ENCODE assay signal across 15 cellular contexts in genomic region chr4:85787133-85787532, GRCh38.
DNase-seq lines count a peak whose midpoint lies in the region; ATAC-seq and TF ChIP-seq lines count a peak whose summit lies in the region.
"Had no signal": no experiment of that assay in that cellular context is flagged by ENCODE, and none has a peak within 500 bp of the region (broad histone marks: within the 10 kb centered on the region; RNA-seq: fewer than 3 reads in every experiment).

No MANE protein-coding gene starts in this region.

- peaks cover 26 to 27% of the 10 kb centered on the region in 2 donors for H3K4me1 Mint-ChIP-seq in stimulated activated naive B cell treated with anti-CD40 and anti-IgM and Interleukin-4, amounts not matched to agents 10 μg/mL and 1 μg/mL and 100 μg/mL, for 72 hours
- no peaks in the 10 kb centered on the region for H3K4me1 Mint-ChIP-seq in immature natural killer cell

- no peak overlapping the region for H3K27ac Mint-ChIP-seq in stimulated activated naive B cell treated with anti-CD40 and anti-IgM and Interleukin-4, amounts not matched to agents 10 μg/mL and 1 μg/mL and 100 μg/mL, for 72 hours
- H3K27ac Mint-ChIP-seq in immature natural killer cell: no peak overlapping the region

- DNase-seq in AG10803 (ENCODE audit: low read depth): peak; percentile 85
- peak; percentile 45 for DNase-seq in NCI-H226
- peak; percentile 73 for DNase-seq in dermis blood vessel endothelial cell
- peak; percentile 52 to 90 for DNase-seq in lung microvascular endothelial cell (ENCODE audit: low read depth in 2 of 2)
- no peak for DNase-seq in activated CD4-positive, CD25-positive, alpha-beta regulatory T cell treated with anti-CD3 and anti-CD28 coated beads, Interleukin-2, amount 50 U/mL, for 72 hours
- DNase-seq in stimulated activated naive B cell treated with anti-CD40 and anti-IgM and Interleukin-4, amounts not matched to agents 10 μg/mL and 1 μg/mL and 100 μg/mL, for 72 hours: no peak
- no peak for DNase-seq in immature natural killer cell
- DNase-seq: activated T-cell treated with anti-CD3 and anti-CD28 coated beads for 4 hours; amniotic stem cell; DMS79 treated with DMSO at 0.1 percent for 48 hours; H7; midbrain; posterior cingulate gyrus; stimulated activated CD4-positive, alpha-beta T cell treated with anti-CD3 and anti-CD28 coated beads, Interleukin-1b, Interleukin-23, amount 100 ng/mL, for 48 hours had no signal

- no peak for ATAC-seq in GM21367 (IDR thresholded peaks at IDR 0.05; ENCODE audit: unreplicated experiment)
- ATAC-seq in stimulated activated naive B cell treated with anti-CD40 and anti-IgM and Interleukin-4, amounts not matched to agents 10 μg/mL and 1 μg/mL and 100 μg/mL, for 72 hours (replicated peaks): no peak

- no peaks in the 10 kb centered on the region for H3K9me3 Mint-ChIP-seq in stimulated activated naive B cell treated with anti-CD40 and anti-IgM and Interleukin-4, amounts not matched to agents 10 μg/mL and 1 μg/mL and 100 μg/mL, for 72 hours
- H3K9me3 Mint-ChIP-seq in immature natural killer cell: peaks cover 3 to 19% (median 9%) of the 10 kb centered on the region in 6 donors

- no peak overlapping the region for H3K4me3 Mint-ChIP-seq in stimulated activated naive B cell treated with anti-CD40 and anti-IgM and Interleukin-4, amounts not matched to agents 10 μg/mL and 1 μg/mL and 100 μg/mL, for 72 hours
- no peak overlapping the region for H3K4me3 Mint-ChIP-seq in immature natural killer cell

- no peaks in the 10 kb centered on the region for H3K27me3 Mint-ChIP-seq in stimulated activated naive B cell treated with anti-CD40 and anti-IgM and Interleukin-4, amounts not matched to agents 10 μg/mL and 1 μg/mL and 100 μg/mL, for 72 hours
- peaks cover 0 to 2% (median 0%) of the 10 kb centered on the region in 3 donors for H3K27me3 Mint-ChIP-seq in immature natural killer cell (ENCODE audit: low read depth in 3 of 3)

- H3K36me3 Mint-ChIP-seq in stimulated activated naive B cell treated with anti-CD40 and anti-IgM and Interleukin-4, amounts not matched to agents 10 μg/mL and 1 μg/mL and 100 μg/mL, for 72 hours: peaks cover 2 to 4% of the 10 kb centered on the region in 2 donors
- H3K36me3 Mint-ChIP-seq in immature natural killer cell: no peaks in the 10 kb centered on the region

- H3K4me3 ChIP-seq in AG10803 (ENCODE audit: low read length): no peak overlapping the region

- TF ChIP-seq CTCF in AG10803 (conservative IDR thresholded peaks at IDR 0.05; ENCODE audit: low read length): no peak

Comparison
In these comparisons a context has a peak if more than half of its experiments do, and no peak if none do; other contexts are left out.
1. DNase-seq: peak in AG10803 (single experiment), NCI-H226 (single experiment), dermis blood vessel endothelial cell (single experiment) and lung microvascular endothelial cell (2 of 2); none in activated CD4-positive, CD25-positive, alpha-beta regulatory T cell treated with anti-CD3 and anti-CD28 coated beads, Interleukin-2, amount 50 U/mL, for 72 hours (single experiment), stimulated activated naive B cell treated with anti-CD40 and anti-IgM and Interleukin-4, amounts not matched to agents 10 μg/mL and 1 μg/mL and 100 μg/mL, for 72 hours (single experiment) and immature natural killer cell (0 of 3).